10 cellular contexts compared by ENCODE assay signal in genomic region chr5:13866792-13867191, GRCh38.
A peak's percentile ranks its signal among the peaks of the same experiment; 100 is the strongest.
DNase-seq lines count a peak whose midpoint lies in the region; ATAC-seq and TF ChIP-seq lines count a peak whose summit lies in the region.
"Had no signal": no experiment of that assay in that cellular context is flagged by ENCODE, and none has a peak within 500 bp of the region (broad histone marks: within the 10 kb centered on the region; RNA-seq: fewer than 3 reads in every experiment).

No MANE protein-coding gene starts in this region.

- DNase-seq in Right ventricle myocardium superior: peak; percentile 42
- no peak for DNase-seq in left cardiac atrium
- DNase-seq in erythroblast (lab: John Stamatoyannopoulos, UW): peak; percentile 19 to 33
- DNase-seq in stromal cell of bone marrow (ENCODE audit: low read depth): peak; percentile 3
- DNase-seq in SK-N-DZ (ENCODE audit: low spot score): no peak
- DNase-seq: CD8-positive, alpha-beta memory T cell; NCI-H510A treated with DMSO at 0.1 percent for 48 hours had no signal

- ATAC-seq in Right ventricle myocardium superior (ENCODE audit: poor library complexity) (no peak), left cardiac atrium (no peak), HG02870 (IDR thresholded peaks at IDR 0.05; ENCODE audit: unreplicated experiment) (no peak), HG03457 (IDR thresholded peaks at IDR 0.05; ENCODE audit: unreplicated experiment) (no peak)

- intact Hi-C loops in Right ventricle myocardium superior (cut with DNase I) (no loop called here), left cardiac atrium (cut with DNase I) (no loop called here)

- no peak for TF ChIP-seq POLR2A in erythroblast (IDR thresholded peaks at IDR 0.05; ENCODE audit: low read length)

TF ChIP-seq in PFSK-1, 5 proteins besides CTCF, POLR2A, EP300 and RAD21:
- TF ChIP-seq TAF1 (IDR thresholded peaks at IDR 0.05; ENCODE audit: borderline replicate concordance, insufficient read depth, low read length) (no peak), FOXP2 (optimal IDR thresholded peaks at IDR 0.05; ENCODE audit: borderline replicate concordance, extremely low read depth, extremely low read length, insufficient read depth) (no peak), POLR2AphosphoS5 (IDR thresholded peaks at IDR 0.05; ENCODE audit: low read depth, low read length) (no peak), SIN3A (IDR thresholded peaks at IDR 0.05; ENCODE audit: borderline replicate concordance, insufficient read depth, low read length) (peak; percentile 19; the same call in 1 of the 2 replicates)
- TF ChIP-seq, protein P1, sequence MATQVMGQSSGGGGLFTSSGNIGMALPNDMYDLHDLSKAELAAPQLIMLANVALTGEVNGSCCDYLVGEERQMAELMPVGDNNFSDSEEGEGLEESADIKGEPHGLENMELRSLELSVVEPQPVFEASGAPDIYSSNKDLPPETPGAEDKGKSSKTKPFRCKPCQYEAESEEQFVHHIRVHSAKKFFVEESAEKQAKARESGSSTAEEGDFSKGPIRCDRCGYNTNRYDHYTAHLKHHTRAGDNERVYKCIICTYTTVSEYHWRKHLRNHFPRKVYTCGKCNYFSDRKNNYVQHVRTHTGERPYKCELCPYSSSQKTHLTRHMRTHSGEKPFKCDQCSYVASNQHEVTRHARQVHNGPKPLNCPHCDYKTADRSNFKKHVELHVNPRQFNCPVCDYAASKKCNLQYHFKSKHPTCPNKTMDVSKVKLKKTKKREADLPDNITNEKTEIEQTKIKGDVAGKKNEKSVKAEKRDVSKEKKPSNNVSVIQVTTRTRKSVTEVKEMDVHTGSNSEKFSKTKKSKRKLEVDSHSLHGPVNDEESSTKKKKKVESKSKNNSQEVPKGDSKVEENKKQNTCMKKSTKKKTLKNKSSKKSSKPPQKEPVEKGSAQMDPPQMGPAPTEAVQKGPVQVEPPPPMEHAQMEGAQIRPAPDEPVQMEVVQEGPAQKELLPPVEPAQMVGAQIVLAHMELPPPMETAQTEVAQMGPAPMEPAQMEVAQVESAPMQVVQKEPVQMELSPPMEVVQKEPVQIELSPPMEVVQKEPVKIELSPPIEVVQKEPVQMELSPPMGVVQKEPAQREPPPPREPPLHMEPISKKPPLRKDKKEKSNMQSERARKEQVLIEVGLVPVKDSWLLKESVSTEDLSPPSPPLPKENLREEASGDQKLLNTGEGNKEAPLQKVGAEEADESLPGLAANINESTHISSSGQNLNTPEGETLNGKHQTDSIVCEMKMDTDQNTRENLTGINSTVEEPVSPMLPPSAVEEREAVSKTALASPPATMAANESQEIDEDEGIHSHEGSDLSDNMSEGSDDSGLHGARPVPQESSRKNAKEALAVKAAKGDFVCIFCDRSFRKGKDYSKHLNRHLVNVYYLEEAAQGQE (IDR thresholded peaks at IDR 0.05; ENCODE audit: insufficient read depth in 1 of 2, low read depth in 2 of 2, low read length in 2 of 2): peak; percentile 91 to 100

Comparison
In these comparisons a context has a peak if more than half of its experiments do, and no peak if none do; other contexts are left out.
1. DNase-seq: peak in Right ventricle myocardium superior (single experiment), erythroblast (2 of 2) and stromal cell of bone marrow (single experiment); none in left cardiac atrium (single experiment) and SK-N-DZ (single experiment).